In the genomic region with DNA sequence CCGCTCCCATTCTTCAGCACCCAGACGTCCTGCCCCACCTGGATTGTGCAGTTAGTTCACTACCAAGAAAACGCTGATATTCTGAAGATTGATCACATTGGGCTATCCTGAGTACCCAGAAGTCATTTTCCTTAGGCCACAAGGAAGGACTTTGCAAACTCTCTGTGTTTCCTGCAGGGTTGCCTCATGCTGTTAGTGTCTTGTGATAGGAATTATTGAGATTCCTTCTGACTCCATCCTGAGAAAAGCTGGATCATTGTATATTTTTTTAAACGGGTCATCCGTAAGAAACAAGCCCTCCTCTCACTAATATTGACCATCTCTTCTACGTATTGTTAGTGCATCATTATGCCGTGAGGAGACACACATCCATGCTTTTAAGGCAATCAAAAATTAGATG, we compare ENCODE assay signal across 17 cellular contexts.
A peak's percentile ranks its signal among the peaks of the same experiment; 100 is the strongest.
DNase-seq lines count a peak whose midpoint lies in the region; ATAC-seq and TF ChIP-seq lines count a peak whose summit lies in the region.
"Had no signal": no experiment of that assay in that cellular context is flagged by ENCODE, and none has a peak within 500 bp of the region (broad histone marks: within the 10 kb centered on the region; RNA-seq: fewer than 3 reads in every experiment).

No MANE protein-coding gene starts in this region.

- H3K4me1 Mint-ChIP-seq in GM23338 (peaks cover 57% of the 10 kb centered on the region), WTC11 (peaks cover 79% of the 10 kb centered on the region), endodermal cell (peaks cover 40% of the 10 kb centered on the region), osteocyte (ENCODE audit: unreplicated experiment) (peaks cover 58% of the 10 kb centered on the region)
- H3K4me1 Mint-ChIP-seq: CD4-positive, CD25-positive, alpha-beta regulatory T cell; CD8-positive, alpha-beta memory T cell had no signal

- DNase-seq in GM23338 (ENCODE audit: low spot score) (no peak), WTC11 (ENCODE audit: low spot score) (no peak), endodermal cell (no peak), osteocyte (ENCODE audit: extremely low spot score, unreplicated experiment) (no peak), occipital lobe (lab: John Stamatoyannopoulos, UW) (no peak)
- no peak for DNase-seq in activated CD4-positive, alpha-beta T cell treated with anti-CD3 and anti-CD28 coated beads for 48 hours
- DNase-seq: ACHN; BE2C; C1 segment of cervical spinal cord; CD4-positive, CD25-positive, alpha-beta regulatory T cell; CD8-positive, alpha-beta memory T cell; COR-L47; GM23248; H7; IMR-90 had no signal

- H3K27ac ChIP-seq in GM23338 (ENCODE audit: low read depth) (no peak overlapping the region), endodermal cell (ENCODE audit: low read depth, low read length) (no peak overlapping the region)
- H3K27ac ChIP-seq: GM23248 had no signal

- 82 to 83% methylated on average over 6 to 7 of the region's 7 CpGs for WGBS in endodermal cell (ENCODE audit: insufficient coverage in 1 of 2, insufficient read length in 1 of 2), 2 experiments

- no peaks in the 10 kb centered on the region for H3K9me3 ChIP-seq in endodermal cell (ENCODE audit: control insufficient read depth, low read length)
- H3K9me3 ChIP-seq: BE2C had no signal

- no peaks in the 10 kb centered on the region for H3K27me3 ChIP-seq in GM23338 (ENCODE audit: insufficient read depth)
- no peaks in the 10 kb centered on the region for H3K27me3 ChIP-seq in endodermal cell (ENCODE audit: control insufficient read depth, insufficient read depth, low read length, poor library complexity, severe bottlenecking)
- H3K27me3 ChIP-seq: BE2C had no signal

- no peak overlapping the region for H3K4me2 ChIP-seq in GM23338

- POLR2A ChIA-PET in WTC11 (lab: Charles Lee): interaction anchor here (0.6 kb wide), 1 partner anchor 1182 kb away, joined by 3 read pairs; no protein-coding TSS in a partner anchor

- H3K9me3 Mint-ChIP-seq in GM23338: no peaks in the 10 kb centered on the region
- H3K9me3 Mint-ChIP-seq in WTC11: no peaks in the 10 kb centered on the region
- no peaks in the 10 kb centered on the region for H3K9me3 Mint-ChIP-seq in endodermal cell
- H3K9me3 Mint-ChIP-seq in osteocyte (ENCODE audit: unreplicated experiment): no peaks in the 10 kb centered on the region
- H3K9me3 Mint-ChIP-seq: CD8-positive, alpha-beta memory T cell had no signal

- H3K4me3 Mint-ChIP-seq in GM23338: no peak overlapping the region
- no peak overlapping the region for H3K4me3 Mint-ChIP-seq in WTC11
- no peak overlapping the region for H3K4me3 Mint-ChIP-seq in endodermal cell
- H3K4me3 Mint-ChIP-seq in osteocyte (ENCODE audit: unreplicated experiment): no peak overlapping the region
- H3K4me3 Mint-ChIP-seq: CD8-positive, alpha-beta memory T cell had no signal

- H3K9me2 ChIP-seq in GM23338 (ENCODE audit: insufficient read depth): peaks cover 4% of the 10 kb centered on the region; the same call in 1 of the 2 replicates

- H3K4me1 ChIP-seq in GM23338 (ENCODE audit: insufficient read depth): peaks cover 65% of the 10 kb centered on the region
- peaks cover 9% of the 10 kb centered on the region for H3K4me1 ChIP-seq in endodermal cell (ENCODE audit: control insufficient read depth, insufficient read depth, low read length)
- H3K4me1 ChIP-seq: BE2C had no signal

- no peak for ATAC-seq in GM23338
- ATAC-seq in WTC11: no peak; the same call in 1 of the 2 replicates
- no peak for ATAC-seq in GM21381 (IDR thresholded peaks at IDR 0.05; ENCODE audit: unreplicated experiment)
- ATAC-seq: K562 had no signal

- H4K20me1 ChIP-seq in GM23338 (replicated peaks; ENCODE audit: insufficient read depth): no peaks in the 10 kb centered on the region

- no peaks in the 10 kb centered on the region for H3K36me3 ChIP-seq in GM23338 (ENCODE audit: insufficient read depth)
- H3K36me3 ChIP-seq in endodermal cell (ENCODE audit: control insufficient read depth, insufficient read depth, low read length): no peaks in the 10 kb centered on the region
- H3K36me3 ChIP-seq: BE2C had no signal

- TF ChIP-seq CTCF in GM23338 (conservative IDR thresholded peaks at IDR 0.05; ENCODE audit: low read depth in 2 of 2) (no peak), WTC11 (IDR thresholded peaks at IDR 0.05) (no peak), endodermal cell (conservative IDR thresholded peaks at IDR 0.05) (no peak), osteocyte (IDR thresholded peaks at IDR 0.05) (no peak)

- no peak overlapping the region for H3K9ac ChIP-seq in endodermal cell (ENCODE audit: extremely low read depth, low read length, poor library complexity, severe bottlenecking)
- H3K9ac ChIP-seq: GM23248 had no signal

- H3F3A ChIP-seq in GM23338 (replicated peaks; ENCODE audit: low read depth): peaks cover 15% of the 10 kb centered on the region; the same call in 1 of the 2 replicates

- CTCF ChIA-PET in WTC11 (lab: Charles Lee): no interaction called here

- H3K27ac Mint-ChIP-seq in GM23338: peak overlapping the region; percentile 51; the same call in 1 of the 2 replicates
- H3K27ac Mint-ChIP-seq in WTC11: peak overlapping the region; percentile 91
- H3K27ac Mint-ChIP-seq in endodermal cell: peak overlapping the region; percentile 73
- H3K27ac Mint-ChIP-seq in osteocyte (ENCODE audit: unreplicated experiment): peak overlapping the region; percentile 75
- H3K27ac Mint-ChIP-seq: CD4-positive, CD25-positive, alpha-beta regulatory T cell; CD8-positive, alpha-beta memory T cell had no signal

- no peaks in the 10 kb centered on the region for H3K36me3 Mint-ChIP-seq in GM23338 (ENCODE audit: low read depth)
- H3K36me3 Mint-ChIP-seq in WTC11: no peaks in the 10 kb centered on the region
- peaks cover 2% of the 10 kb centered on the region for H3K36me3 Mint-ChIP-seq in endodermal cell (ENCODE audit: low read depth)
- H3K36me3 Mint-ChIP-seq in osteocyte (ENCODE audit: unreplicated experiment): no peaks in the 10 kb centered on the region
- H3K36me3 Mint-ChIP-seq: CD4-positive, CD25-positive, alpha-beta regulatory T cell had no signal

- no peak overlapping the region for H2AFZ ChIP-seq in GM23338
- H2AFZ ChIP-seq: GM23248 had no signal

- no peaks in the 10 kb centered on the region; the same call in 1 of the 2 replicates for H3K79me2 ChIP-seq in GM23338 (replicated peaks; ENCODE audit: insufficient read depth)

- peaks cover 2% of the 10 kb centered on the region for H3K27me3 Mint-ChIP-seq in GM23338 (ENCODE audit: insufficient read depth, low read depth, poor library complexity)
- no peaks in the 10 kb centered on the region; the same call in 1 of the 2 replicates for H3K27me3 Mint-ChIP-seq in WTC11 (ENCODE audit: low read depth)
- no peaks in the 10 kb centered on the region for H3K27me3 Mint-ChIP-seq in endodermal cell (ENCODE audit: insufficient read depth)
- H3K27me3 Mint-ChIP-seq in osteocyte (ENCODE audit: unreplicated experiment): no peaks in the 10 kb centered on the region
- H3K27me3 Mint-ChIP-seq: CD4-positive, CD25-positive, alpha-beta regulatory T cell had no signal

- H3K4me3 ChIP-seq in GM23338 (no peak overlapping the region), endodermal cell (ENCODE audit: low read length) (no peak overlapping the region)
- H3K4me3 ChIP-seq: GM23248, K562 had no signal

TF ChIP-seq in GM23338, 12 proteins besides CTCF, POLR2A, EP300 and RAD21 (continues in another document):
- TF ChIP-seq EZH2phosphoT487 (IDR thresholded peaks at IDR 0.05; ENCODE audit: unreplicated experiment) (no peak), ZNF114 (CRISPR knock-in tag; IDR thresholded peaks at IDR 0.05) (no peak), POLR2AphosphoS5 (IDR thresholded peaks at IDR 0.05; ENCODE audit: low read depth) (no peak), JUNB (IDR thresholded peaks at IDR 0.05; ENCODE audit: unreplicated experiment) (no peak)
- TF ChIP-seq, protein P1, sequence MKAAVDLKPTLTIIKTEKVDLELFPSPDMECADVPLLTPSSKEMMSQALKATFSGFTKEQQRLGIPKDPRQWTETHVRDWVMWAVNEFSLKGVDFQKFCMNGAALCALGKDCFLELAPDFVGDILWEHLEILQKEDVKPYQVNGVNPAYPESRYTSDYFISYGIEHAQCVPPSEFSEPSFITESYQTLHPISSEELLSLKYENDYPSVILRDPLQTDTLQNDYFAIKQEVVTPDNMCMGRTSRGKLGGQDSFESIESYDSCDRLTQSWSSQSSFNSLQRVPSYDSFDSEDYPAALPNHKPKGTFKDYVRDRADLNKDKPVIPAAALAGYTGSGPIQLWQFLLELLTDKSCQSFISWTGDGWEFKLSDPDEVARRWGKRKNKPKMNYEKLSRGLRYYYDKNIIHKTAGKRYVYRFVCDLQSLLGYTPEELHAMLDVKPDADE (IDR thresholded peaks at IDR 0.05): no peak

TF ChIP-seq in WTC11, 78 proteins besides CTCF, POLR2A, EP300 and RAD21 (continues in another document):
- no peak for TF ChIP-seq ZNF281 (CRISPR knock-in tag; IDR thresholded peaks at IDR 0.05)
- no peak for TF ChIP-seq FOXK1 (CRISPR knock-in tag; IDR thresholded peaks at IDR 0.05)
- no peak for TF ChIP-seq OVOL2 (CRISPR knock-in tag; IDR thresholded peaks at IDR 0.05; ENCODE audit: borderline replicate concordance)
- TF ChIP-seq, protein P2, sequence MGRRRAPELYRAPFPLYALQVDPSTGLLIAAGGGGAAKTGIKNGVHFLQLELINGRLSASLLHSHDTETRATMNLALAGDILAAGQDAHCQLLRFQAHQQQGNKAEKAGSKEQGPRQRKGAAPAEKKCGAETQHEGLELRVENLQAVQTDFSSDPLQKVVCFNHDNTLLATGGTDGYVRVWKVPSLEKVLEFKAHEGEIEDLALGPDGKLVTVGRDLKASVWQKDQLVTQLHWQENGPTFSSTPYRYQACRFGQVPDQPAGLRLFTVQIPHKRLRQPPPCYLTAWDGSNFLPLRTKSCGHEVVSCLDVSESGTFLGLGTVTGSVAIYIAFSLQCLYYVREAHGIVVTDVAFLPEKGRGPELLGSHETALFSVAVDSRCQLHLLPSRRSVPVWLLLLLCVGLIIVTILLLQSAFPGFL (CRISPR knock-in tag; IDR thresholded peaks at IDR 0.05; ENCODE audit: borderline replicate concordance): no peak
